In the genomic region with DNA sequence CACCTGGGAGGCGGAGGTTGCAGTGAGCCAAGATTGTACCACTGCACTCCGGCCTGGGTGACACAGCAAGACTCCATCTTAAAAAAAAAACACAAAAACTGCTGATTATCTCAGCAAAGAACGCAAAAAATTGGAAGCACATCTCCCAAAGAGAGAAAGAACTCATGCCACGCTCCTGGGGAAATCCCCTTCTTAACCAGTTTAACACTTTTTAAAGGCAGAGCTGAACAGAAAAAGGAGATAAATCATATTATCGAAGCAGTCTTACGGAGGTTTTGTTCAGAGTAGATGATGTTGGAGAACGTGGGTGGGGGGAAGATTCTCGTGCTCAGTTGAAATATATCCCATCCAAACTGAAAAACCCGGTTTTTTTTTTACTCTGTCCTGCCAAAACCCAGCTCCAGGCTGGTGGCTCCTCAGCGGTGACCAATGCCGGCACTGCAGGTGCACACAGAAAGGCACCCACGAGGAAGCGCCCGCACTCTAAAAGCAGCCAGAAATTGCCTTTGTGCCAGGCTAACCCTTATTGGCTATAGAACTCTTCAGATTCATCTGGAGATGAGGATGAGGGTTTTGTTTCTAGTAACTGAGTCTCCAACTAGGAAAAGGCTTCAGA, we compare ENCODE assay signal across 1 cellular context.
TF ChIP-seq lines count a peak whose summit lies in the region.

No MANE protein-coding gene starts in this region.

TF ChIP-seq in HEK293T, 16 proteins besides CTCF, POLR2A, EP300 and RAD21:
- no peak for TF ChIP-seq CTBP1 (IDR thresholded peaks at IDR 0.05; ENCODE audit: borderline replicate concordance)
- no peak for TF ChIP-seq FOXM1 (IDR thresholded peaks at IDR 0.05; ENCODE audit: borderline replicate concordance)
- TF ChIP-seq ELF4 (IDR thresholded peaks at IDR 0.05) = no peak
- TF ChIP-seq ARNT (IDR thresholded peaks at IDR 0.05) = no peak
- no peak for TF ChIP-seq BHLHE40 (IDR thresholded peaks at IDR 0.05; ENCODE audit: borderline replicate concordance)
- no peak for TF ChIP-seq FOXK2 (IDR thresholded peaks at IDR 0.05)
- TF ChIP-seq, protein P1, sequence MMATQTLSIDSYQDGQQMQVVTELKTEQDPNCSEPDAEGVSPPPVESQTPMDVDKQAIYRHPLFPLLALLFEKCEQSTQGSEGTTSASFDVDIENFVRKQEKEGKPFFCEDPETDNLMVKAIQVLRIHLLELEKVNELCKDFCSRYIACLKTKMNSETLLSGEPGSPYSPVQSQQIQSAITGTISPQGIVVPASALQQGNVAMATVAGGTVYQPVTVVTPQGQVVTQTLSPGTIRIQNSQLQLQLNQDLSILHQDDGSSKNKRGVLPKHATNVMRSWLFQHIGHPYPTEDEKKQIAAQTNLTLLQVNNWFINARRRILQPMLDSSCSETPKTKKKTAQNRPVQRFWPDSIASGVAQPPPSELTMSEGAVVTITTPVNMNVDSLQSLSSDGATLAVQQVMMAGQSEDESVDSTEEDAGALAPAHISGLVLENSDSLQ (IDR thresholded peaks at IDR 0.05) = no peak
- TF ChIP-seq LEF1 (IDR thresholded peaks at IDR 0.05; ENCODE audit: borderline replicate concordance) = no peak
- no peak for TF ChIP-seq SP1 (IDR thresholded peaks at IDR 0.05)
- TF ChIP-seq L3MBTL2 (conservative IDR thresholded peaks at IDR 0.05) = no peak
- no peak for TF ChIP-seq HDGF (IDR thresholded peaks at IDR 0.05; ENCODE audit: borderline replicate concordance)
- TF ChIP-seq FOXA1 (IDR thresholded peaks at IDR 0.05) = no peak
